ENCODE assay signal across 8 cellular contexts in genomic region chr19:33797821-33798633, GRCh38. TPM values are rescaled to one million over a fixed set of nuclear protein-coding genes. Genes with fewer than 3 reads are reported as not detected.
A peak's percentile ranks its signal among the peaks of the same experiment; 100 is the strongest.
DNase-seq lines count a peak whose midpoint lies in the region; ATAC-seq, FAIRE-seq and TF ChIP-seq lines count a peak whose summit lies in the region.

No MANE protein-coding gene starts in this region.

- peaks cover 0 to 2% (median 0%) of the 10 kb centered on the region in 7 donors for H3K9me3 Mint-ChIP-seq in CD4-positive, CD25-positive, alpha-beta regulatory T cell

- no peak for FAIRE-seq in RCC 7860 (lab: Jason Lieb, UNC)

- WGBS in body of pancreas, 2 donors = 6 to 8% methylated on average over 29 to 61 of the region's 61 CpGs

- H3K27ac ChIP-seq in CD4-positive, CD25-positive, alpha-beta regulatory T cell (ENCODE audit: insufficient read depth, low read length, poor library complexity, severe bottlenecking) = no peak overlapping the region
- peak overlapping the region; percentile 87 to 94 (median 91) for H3K27ac ChIP-seq in body of pancreas
- H3K27ac ChIP-seq in iPS-20b (ENCODE audit: low read length) = peak overlapping the region; percentile 65
- H3K27ac ChIP-seq in skin epidermis = peak overlapping the region; percentile 53 to 99 (median 98)

- intact Hi-C loops in body of pancreas (cut with DNase I) = no loop called here

- H3K27me3 ChIP-seq in CD4-positive, CD25-positive, alpha-beta regulatory T cell (ENCODE audit: control insufficient read depth, insufficient read depth, low read length) = peaks cover 18% of the 10 kb centered on the region
- H3K27me3 ChIP-seq in body of pancreas (no peaks in the 10 kb centered on the region), iPS-20b (ENCODE audit: insufficient read depth, low read length) (no peaks in the 10 kb centered on the region; the same call in 1 of the 2 replicates)

- no peak overlapping the region for H3K27ac Mint-ChIP-seq in CD4-positive, CD25-positive, alpha-beta regulatory T cell

- no peak for TF ChIP-seq POLR2A in NB4 (IDR thresholded peaks at IDR 0.05; ENCODE audit: extremely low read depth, insufficient read length)
- peak in 1 of 3 donors; percentile 13 for TF ChIP-seq POLR2A in body of pancreas (IDR thresholded peaks at IDR 0.05)

- peak overlapping the region; percentile 63 to 83 (median 72) for H3K4me3 Mint-ChIP-seq in CD4-positive, CD25-positive, alpha-beta regulatory T cell

- no peaks in the 10 kb centered on the region for H3K36me3 Mint-ChIP-seq in CD4-positive, CD25-positive, alpha-beta regulatory T cell

- peaks cover 35% of the 10 kb centered on the region for H3K27me3 Mint-ChIP-seq in CD4-positive, CD25-positive, alpha-beta regulatory T cell

- no peaks in the 10 kb centered on the region for H3K9me3 ChIP-seq in CD4-positive, CD25-positive, alpha-beta regulatory T cell (ENCODE audit: control insufficient read depth in 2 of 2, low read length in 2 of 2)
- H3K9me3 ChIP-seq in body of pancreas (no peaks in the 10 kb centered on the region), iPS-20b (ENCODE audit: insufficient read depth, low read depth, low read length) (no peaks in the 10 kb centered on the region)

- TF ChIP-seq CTCF in NB4 (IDR thresholded peaks at IDR 0.05; ENCODE audit: low read depth, low read length) = no peak
- no peak for TF ChIP-seq CTCF in body of pancreas (IDR thresholded peaks at IDR 0.05)

- no peak for ATAC-seq in CD4-positive, CD25-positive, alpha-beta regulatory T cell (ENCODE audit: low read depth in 2 of 2)
- peak; percentile 28 for ATAC-seq in body of pancreas

- H3K36me3 ChIP-seq in CD4-positive, CD25-positive, alpha-beta regulatory T cell (ENCODE audit: control insufficient read depth, insufficient read depth, low read length) = no peaks in the 10 kb centered on the region
- peaks cover 0 to 2% of the 10 kb centered on the region in 2 donors for H3K36me3 ChIP-seq in body of pancreas (replicated peaks in 1 of 2; ENCODE audit: insufficient read depth in 1 of 2, low read depth in 2 of 2)
- H3K36me3 ChIP-seq in iPS-20b (ENCODE audit: insufficient read depth, low read depth, low read length) = peaks cover 32% of the 10 kb centered on the region

- peaks cover 13% of the 10 kb centered on the region for H3K4me1 ChIP-seq in CD4-positive, CD25-positive, alpha-beta regulatory T cell (ENCODE audit: control insufficient read depth, insufficient read depth, low read length, poor library complexity, severe bottlenecking)
- peaks cover 32% of the 10 kb centered on the region for H3K4me1 ChIP-seq in body of pancreas
- H3K4me1 ChIP-seq in iPS-20b (ENCODE audit: insufficient read depth, low read length) = peaks cover 21% of the 10 kb centered on the region

- no peak for DNase-seq in CD4-positive, CD25-positive, alpha-beta regulatory T cell
- DNase-seq in NB4 (ENCODE audit: low read depth) = peak; percentile 66
- peak; percentile 63 to 79 (median 70) for DNase-seq in body of pancreas
- DNase-seq in NCI-H2029 (lab: John Stamatoyannopoulos, UW) = no peak
- no peak for DNase-seq in DMS153 treated with DMSO at 0.1 percent for 48 hours (lab: John Stamatoyannopoulos, UW; ENCODE audit: unreplicated experiment)
- no peak for DNase-seq in RCC 7860 (ENCODE audit: low spot score)

- H3K9ac ChIP-seq in iPS-20b (ENCODE audit: low read depth, low read length) = peak overlapping the region; percentile 81

- H3K4me1 Mint-ChIP-seq in CD4-positive, CD25-positive, alpha-beta regulatory T cell = peaks cover 0 to 7% (median 4%) of the 10 kb centered on the region in 4 donors

- H3K4me3 ChIP-seq in CD4-positive, CD25-positive, alpha-beta regulatory T cell (ENCODE audit: low read depth, low read length) = no peak overlapping the region
- H3K4me3 ChIP-seq in NB4 (ENCODE audit: low read depth, low read length) (peak overlapping the region; percentile 67), body of pancreas (peak overlapping the region; percentile 70 to 77), iPS-20b (ENCODE audit: low read length) (peak overlapping the region; percentile 81), skin epidermis (peak overlapping the region; percentile 58 to 80 (median 77))

RNA-seq across cellular contexts. Expression of gene KCTD15, which starts 1.4 kb away (rescaled TPM):
- 1.3 TPM for total RNA-seq in CD4-positive, CD25-positive, alpha-beta regulatory T cell
- polyA plus RNA-seq in CD4-positive, CD25-positive, alpha-beta regulatory T cell = under 1 TPM in 3 of 4 donors, not detected in 1; 0.28 to 0.88 (median 0.55) TPM
- 10 to 100 TPM; 31.6 to 52.1 TPM for total RNA-seq in body of pancreas

Comparison
In these comparisons a context has a peak if more than half of its experiments do, and no peak if none do; other contexts are left out.
1. DNase-seq: peak in NB4 (single experiment) and body of pancreas (4 of 4); none in CD4-positive, CD25-positive, alpha-beta regulatory T cell (0 of 3), NCI-H2029 (single experiment), DMS153 treated with DMSO at 0.1 percent for 48 hours (single experiment) and RCC 7860 (single experiment).
2. RNA of gene KCTD15, which starts 1.4 kb away (total RNA-seq): 31.6 to 52.1 TPM in body of pancreas; 1.3 TPM in CD4-positive, CD25-positive, alpha-beta regulatory T cell (single experiment); every median in the first group is over 10 times any median in the second.